21 cellular contexts compared by ENCODE assay signal in the genomic region with DNA sequence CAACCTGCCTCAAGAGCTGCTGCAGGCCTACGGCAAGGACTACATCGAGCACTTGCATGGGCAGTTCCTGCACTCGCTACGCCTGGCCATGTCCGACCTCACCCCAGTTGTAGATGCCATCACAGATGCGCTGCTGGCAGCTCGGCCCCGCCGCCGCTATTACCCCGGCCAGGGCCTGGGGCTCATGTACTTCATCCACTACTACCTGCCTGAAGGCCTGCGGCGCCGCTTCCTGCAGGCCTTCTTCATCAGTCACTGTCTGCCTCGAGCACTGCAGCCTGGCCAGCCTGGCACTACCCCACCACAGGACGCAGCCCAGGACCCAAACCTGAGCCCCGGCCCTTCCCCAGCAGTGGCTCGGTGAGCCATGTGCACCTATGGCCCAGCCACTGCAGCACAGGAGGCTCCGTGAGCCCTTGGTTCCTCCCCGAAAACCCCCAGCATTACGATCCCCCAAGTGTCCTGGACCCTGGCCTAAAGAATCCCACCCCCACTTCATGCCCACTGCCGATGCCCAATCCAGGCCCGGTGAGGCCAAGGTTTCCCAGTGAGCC. TPM values are rescaled to one million over a fixed set of nuclear protein-coding genes. Genes with fewer than 3 reads are reported as not detected.
"Had no signal": no experiment of that assay in that cellular context is flagged by ENCODE, and none has a peak within 500 bp of the region (broad histone marks: within the 10 kb centered on the region; RNA-seq: fewer than 3 reads in every experiment).

No MANE protein-coding gene starts in this region.

- H3K9me3 Mint-ChIP-seq: activated CD4-positive, alpha-beta memory T cell treated with anti-CD3 and anti-CD28 coated beads for 36 hours; activated T-helper 1 cell treated with anti-CD3 and anti-CD28 coated beads, Interleukin-12 subunit alpha, Interleukin-12 subunit beta, Interleukin-2, Interleukin-4 antibody, amounts not matched to agents 30 ng/mL and 10 ng/mL and 1 ng/mL, durations not matched to agents 14 hours and 24 hours and 36 hours; central memory CD8-positive, alpha-beta T cell; neural crest cell; stimulated activated memory B cell treated with anti-CD40 and anti-IgM and Interleukin-4, amounts not matched to agents 10 μg/mL and 1 μg/mL and 100 μg/mL, for 72 hours had no signal

- H3K4me3 ChIP-seq: left lung, pancreas, sigmoid colon had no signal

- FAIRE-seq: endometrium, frontal cortex, pancreas had no signal

- ATAC-seq: left lung, pancreas had no signal

- H3K4me3 Mint-ChIP-seq: activated CD4-positive, alpha-beta memory T cell treated with anti-CD3 and anti-CD28 coated beads for 36 hours; activated T-helper 1 cell treated with anti-CD3 and anti-CD28 coated beads, Interleukin-12 subunit alpha, Interleukin-12 subunit beta, Interleukin-2, Interleukin-4 antibody, amounts not matched to agents 30 ng/mL and 10 ng/mL and 1 ng/mL, durations not matched to agents 14 hours and 24 hours and 36 hours; central memory CD8-positive, alpha-beta T cell; neural crest cell; stimulated activated memory B cell treated with anti-CD40 and anti-IgM and Interleukin-4, amounts not matched to agents 10 μg/mL and 1 μg/mL and 100 μg/mL, for 72 hours had no signal

- H3K27ac ChIP-seq: brain microvascular endothelial cell, left lung, pancreas, sigmoid colon, WERI-Rb-1 had no signal

- H3K9me3 ChIP-seq: left lung, pancreas, sigmoid colon had no signal

- DNase-seq: activated T-cell treated with anti-CD3 and anti-CD28 coated beads for 4 hours; brain microvascular endothelial cell; cortex of kidney; left lung; sigmoid colon; stimulated activated CD4-positive, alpha-beta T cell treated with anti-CD3 and anti-CD28 coated beads, Interleukin-4, amount 100 ng/mL, for 24 hours; WERI-Rb-1 had no signal

- H3K27ac Mint-ChIP-seq: activated CD4-positive, alpha-beta memory T cell treated with anti-CD3 and anti-CD28 coated beads for 36 hours; stimulated activated memory B cell treated with anti-CD40 and anti-IgM and Interleukin-4, amounts not matched to agents 10 μg/mL and 1 μg/mL and 100 μg/mL, for 72 hours had no signal

- H3K27me3 Mint-ChIP-seq: central memory CD8-positive, alpha-beta T cell; stimulated activated memory B cell treated with anti-CD40 and anti-IgM and Interleukin-4, amounts not matched to agents 10 μg/mL and 1 μg/mL and 100 μg/mL, for 72 hours had no signal

- H3K27me3 ChIP-seq: brain microvascular endothelial cell, pancreas, sigmoid colon had no signal

RNA-seq across cellular contexts. Expression of a gene that starts 5.8 kb away (rescaled TPM):
- total RNA-seq: lung microvascular endothelial cell had no signal

RNA-seq across cellular contexts. Expression of a gene that starts 43.4 kb away (rescaled TPM):
- total RNA-seq: activated CD4-positive, alpha-beta memory T cell treated with anti-CD3 and anti-CD28 coated beads for 36 hours; activated T-helper 1 cell treated with anti-CD3 and anti-CD28 coated beads, Interleukin-12 subunit alpha, Interleukin-12 subunit beta, Interleukin-2, Interleukin-4 antibody, amounts not matched to agents 30 ng/mL and 10 ng/mL and 1 ng/mL, durations not matched to agents 14 hours and 24 hours and 36 hours; lung microvascular endothelial cell had no signal

RNA-seq across cellular contexts. Expression of a gene that starts 46.6 kb away (rescaled TPM):
- total RNA-seq: activated CD4-positive, alpha-beta memory T cell treated with anti-CD3 and anti-CD28 coated beads for 36 hours; activated T-helper 1 cell treated with anti-CD3 and anti-CD28 coated beads, Interleukin-12 subunit alpha, Interleukin-12 subunit beta, Interleukin-2, Interleukin-4 antibody, amounts not matched to agents 30 ng/mL and 10 ng/mL and 1 ng/mL, durations not matched to agents 14 hours and 24 hours and 36 hours; aorta; frontal cortex; kidney epithelial cell; lung microvascular endothelial cell; neural crest cell; pancreas; sigmoid colon; SK-MEL-5; urinary bladder had no signal
- polyA plus RNA-seq: esophagus, sigmoid colon, urinary bladder had no signal
